Comparison of ENCODE assay signal across 2 cellular contexts in the genomic region with DNA sequence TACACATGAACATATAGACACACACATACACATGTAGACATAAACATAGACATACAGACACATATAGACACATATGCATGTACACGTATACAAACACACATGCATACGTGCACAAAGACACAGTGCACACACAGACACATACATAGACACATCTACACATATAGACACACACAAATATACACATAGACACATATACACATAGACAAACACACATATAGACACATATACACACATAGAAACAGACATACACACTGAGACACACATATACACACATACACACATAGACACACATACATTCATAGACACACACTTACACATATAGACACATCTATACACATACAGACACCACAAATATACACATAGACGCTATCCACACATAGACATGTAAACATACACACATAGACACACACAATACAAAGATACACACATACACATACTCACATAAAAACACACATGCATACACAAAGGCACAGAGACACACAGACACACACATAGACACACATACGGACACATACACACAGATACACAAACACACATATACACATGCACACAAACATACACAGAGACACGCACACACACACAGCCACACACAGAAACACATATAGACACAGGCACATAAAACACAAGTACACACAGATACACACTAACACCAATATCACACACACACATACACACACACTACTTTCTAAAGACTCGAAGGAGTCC.
TF ChIP-seq lines count a peak whose summit lies in the region.

No MANE protein-coding gene starts in this region.

TF ChIP-seq in A549, 52 proteins besides CTCF, POLR2A, EP300 and RAD21:
- TF ChIP-seq, protein P1, sequence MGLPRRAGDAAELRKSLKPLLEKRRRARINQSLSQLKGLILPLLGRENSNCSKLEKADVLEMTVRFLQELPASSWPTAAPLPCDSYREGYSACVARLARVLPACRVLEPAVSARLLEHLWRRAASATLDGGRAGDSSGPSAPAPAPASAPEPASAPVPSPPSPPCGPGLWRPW (IDR thresholded peaks at IDR 0.05) = no peak
- TF ChIP-seq TFCP2L1 (CRISPR knock-in tag; IDR thresholded peaks at IDR 0.05) (no peak), RCOR1 (IDR thresholded peaks at IDR 0.05; ENCODE audit: low read depth, low read length) (no peak), KDM5A (IDR thresholded peaks at IDR 0.05) (no peak), ZSCAN20 (CRISPR knock-in tag; IDR thresholded peaks at IDR 0.05) (no peak), FOSL2 (IDR thresholded peaks at IDR 0.05) (no peak), FOSL2 (CRISPR knock-in tag; IDR thresholded peaks at IDR 0.05) (no peak), NPAS2 (CRISPR knock-in tag; IDR thresholded peaks at IDR 0.05; ENCODE audit: borderline replicate concordance) (no peak), HEYL (CRISPR knock-in tag; IDR thresholded peaks at IDR 0.05) (no peak)
- TF ChIP-seq, protein P2, sequence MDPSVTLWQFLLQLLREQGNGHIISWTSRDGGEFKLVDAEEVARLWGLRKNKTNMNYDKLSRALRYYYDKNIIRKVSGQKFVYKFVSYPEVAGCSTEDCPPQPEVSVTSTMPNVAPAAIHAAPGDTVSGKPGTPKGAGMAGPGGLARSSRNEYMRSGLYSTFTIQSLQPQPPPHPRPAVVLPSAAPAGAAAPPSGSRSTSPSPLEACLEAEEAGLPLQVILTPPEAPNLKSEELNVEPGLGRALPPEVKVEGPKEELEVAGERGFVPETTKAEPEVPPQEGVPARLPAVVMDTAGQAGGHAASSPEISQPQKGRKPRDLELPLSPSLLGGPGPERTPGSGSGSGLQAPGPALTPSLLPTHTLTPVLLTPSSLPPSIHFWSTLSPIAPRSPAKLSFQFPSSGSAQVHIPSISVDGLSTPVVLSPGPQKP (IDR thresholded peaks at IDR 0.05; ENCODE audit: low read depth, low read length) = no peak
- TF ChIP-seq, protein P3, sequence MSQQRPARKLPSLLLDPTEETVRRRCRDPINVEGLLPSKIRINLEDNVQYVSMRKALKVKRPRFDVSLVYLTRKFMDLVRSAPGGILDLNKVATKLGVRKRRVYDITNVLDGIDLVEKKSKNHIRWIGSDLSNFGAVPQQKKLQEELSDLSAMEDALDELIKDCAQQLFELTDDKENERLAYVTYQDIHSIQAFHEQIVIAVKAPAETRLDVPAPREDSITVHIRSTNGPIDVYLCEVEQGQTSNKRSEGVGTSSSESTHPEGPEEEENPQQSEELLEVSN (IDR thresholded peaks at IDR 0.05; ENCODE audit: borderline replicate concordance, low read depth) = no peak

TF ChIP-seq in HEK293, 187 proteins besides CTCF, POLR2A, EP300 and RAD21:
- TF ChIP-seq ZNF239 (tag by site-specific recombination; IDR thresholded peaks at IDR 0.05) (peak; percentile 77; the same call in 1 of the 2 replicates), ZNF670 (tag by site-specific recombination; IDR thresholded peaks at IDR 0.05; ENCODE audit: low read depth) (peak; percentile 32; the same call in 1 of the 2 replicates), ZNF561 (tag by site-specific recombination; IDR thresholded peaks at IDR 0.05; ENCODE audit: borderline replicate concordance) (no peak), ZNF544 (tag by site-specific recombination; IDR thresholded peaks at IDR 0.05) (peak; percentile 72), ZNF341 (tag by site-specific recombination; IDR thresholded peaks at IDR 0.05; ENCODE audit: low read depth) (no peak), ZNF571 (tag by site-specific recombination; IDR thresholded peaks at IDR 0.05) (0 out of 2 replicates have a peak, but pooled peaks have one; percentile 30), ZBTB20 (tag by site-specific recombination; IDR thresholded peaks at IDR 0.05) (0 out of 2 replicates have a peak, but pooled peaks have one; percentile 26), ZNF777 (tag by site-specific recombination; IDR thresholded peaks at IDR 0.05; ENCODE audit: borderline replicate concordance) (peak; percentile 10; the same call in 1 of the 2 replicates), ZNF621 (tag by site-specific recombination; IDR thresholded peaks at IDR 0.05) (peak; percentile 66; the same call in 1 of the 2 replicates), OVOL3 (tag by site-specific recombination; IDR thresholded peaks at IDR 0.05) (peak; percentile 11; the same call in 1 of the 2 replicates), REPIN1 (tag by site-specific recombination; IDR thresholded peaks at IDR 0.05; ENCODE audit: low read depth) (no peak), OSR2 (tag by site-specific recombination; IDR thresholded peaks at IDR 0.05) (no peak), ZXDB (tag by site-specific recombination; IDR thresholded peaks at IDR 0.05) (no peak), ZNF521 (tag by site-specific recombination; IDR thresholded peaks at IDR 0.05) (peak; percentile 4), ZNF785 (tag by site-specific recombination; IDR thresholded peaks at IDR 0.05) (0 out of 2 replicates have a peak, but pooled peaks have one; percentile 38), SALL2 (tag by site-specific recombination; IDR thresholded peaks at IDR 0.05; ENCODE audit: borderline replicate concordance) (0 out of 2 replicates have a peak, but pooled peaks have one; percentile 24), ZNF114 (tag by site-specific recombination; IDR thresholded peaks at IDR 0.05) (0 out of 2 replicates have a peak, but pooled peaks have one; percentile 23), ZNF660 (tag by site-specific recombination; IDR thresholded peaks at IDR 0.05) (no peak), ZNF174 (tag by site-specific recombination; IDR thresholded peaks at IDR 0.05) (no peak), ZNF169 (tag by site-specific recombination; IDR thresholded peaks at IDR 0.05) (no peak), ZNF16 (tag by site-specific recombination; IDR thresholded peaks at IDR 0.05; ENCODE audit: low read depth) (no peak), ZNF274 (IDR thresholded peaks at IDR 0.05; ENCODE audit: low read length) (no peak), ZNF274 (tag by site-specific recombination; IDR thresholded peaks at IDR 0.05; ENCODE audit: borderline replicate concordance) (peak; percentile 73), ZNF530 (tag by site-specific recombination; IDR thresholded peaks at IDR 0.05; ENCODE audit: low read depth) (0 out of 2 replicates have a peak, but pooled peaks have one; percentile 66)
- TF ChIP-seq, protein P4, sequence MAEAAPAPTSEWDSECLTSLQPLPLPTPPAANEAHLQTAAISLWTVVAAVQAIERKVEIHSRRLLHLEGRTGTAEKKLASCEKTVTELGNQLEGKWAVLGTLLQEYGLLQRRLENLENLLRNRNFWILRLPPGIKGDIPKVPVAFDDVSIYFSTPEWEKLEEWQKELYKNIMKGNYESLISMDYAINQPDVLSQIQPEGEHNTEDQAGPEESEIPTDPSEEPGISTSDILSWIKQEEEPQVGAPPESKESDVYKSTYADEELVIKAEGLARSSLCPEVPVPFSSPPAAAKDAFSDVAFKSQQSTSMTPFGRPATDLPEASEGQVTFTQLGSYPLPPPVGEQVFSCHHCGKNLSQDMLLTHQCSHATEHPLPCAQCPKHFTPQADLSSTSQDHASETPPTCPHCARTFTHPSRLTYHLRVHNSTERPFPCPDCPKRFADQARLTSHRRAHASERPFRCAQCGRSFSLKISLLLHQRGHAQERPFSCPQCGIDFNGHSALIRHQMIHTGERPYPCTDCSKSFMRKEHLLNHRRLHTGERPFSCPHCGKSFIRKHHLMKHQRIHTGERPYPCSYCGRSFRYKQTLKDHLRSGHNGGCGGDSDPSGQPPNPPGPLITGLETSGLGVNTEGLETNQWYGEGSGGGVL (tag by site-specific recombination; IDR thresholded peaks at IDR 0.05) = no peak
- TF ChIP-seq, protein P5, sequence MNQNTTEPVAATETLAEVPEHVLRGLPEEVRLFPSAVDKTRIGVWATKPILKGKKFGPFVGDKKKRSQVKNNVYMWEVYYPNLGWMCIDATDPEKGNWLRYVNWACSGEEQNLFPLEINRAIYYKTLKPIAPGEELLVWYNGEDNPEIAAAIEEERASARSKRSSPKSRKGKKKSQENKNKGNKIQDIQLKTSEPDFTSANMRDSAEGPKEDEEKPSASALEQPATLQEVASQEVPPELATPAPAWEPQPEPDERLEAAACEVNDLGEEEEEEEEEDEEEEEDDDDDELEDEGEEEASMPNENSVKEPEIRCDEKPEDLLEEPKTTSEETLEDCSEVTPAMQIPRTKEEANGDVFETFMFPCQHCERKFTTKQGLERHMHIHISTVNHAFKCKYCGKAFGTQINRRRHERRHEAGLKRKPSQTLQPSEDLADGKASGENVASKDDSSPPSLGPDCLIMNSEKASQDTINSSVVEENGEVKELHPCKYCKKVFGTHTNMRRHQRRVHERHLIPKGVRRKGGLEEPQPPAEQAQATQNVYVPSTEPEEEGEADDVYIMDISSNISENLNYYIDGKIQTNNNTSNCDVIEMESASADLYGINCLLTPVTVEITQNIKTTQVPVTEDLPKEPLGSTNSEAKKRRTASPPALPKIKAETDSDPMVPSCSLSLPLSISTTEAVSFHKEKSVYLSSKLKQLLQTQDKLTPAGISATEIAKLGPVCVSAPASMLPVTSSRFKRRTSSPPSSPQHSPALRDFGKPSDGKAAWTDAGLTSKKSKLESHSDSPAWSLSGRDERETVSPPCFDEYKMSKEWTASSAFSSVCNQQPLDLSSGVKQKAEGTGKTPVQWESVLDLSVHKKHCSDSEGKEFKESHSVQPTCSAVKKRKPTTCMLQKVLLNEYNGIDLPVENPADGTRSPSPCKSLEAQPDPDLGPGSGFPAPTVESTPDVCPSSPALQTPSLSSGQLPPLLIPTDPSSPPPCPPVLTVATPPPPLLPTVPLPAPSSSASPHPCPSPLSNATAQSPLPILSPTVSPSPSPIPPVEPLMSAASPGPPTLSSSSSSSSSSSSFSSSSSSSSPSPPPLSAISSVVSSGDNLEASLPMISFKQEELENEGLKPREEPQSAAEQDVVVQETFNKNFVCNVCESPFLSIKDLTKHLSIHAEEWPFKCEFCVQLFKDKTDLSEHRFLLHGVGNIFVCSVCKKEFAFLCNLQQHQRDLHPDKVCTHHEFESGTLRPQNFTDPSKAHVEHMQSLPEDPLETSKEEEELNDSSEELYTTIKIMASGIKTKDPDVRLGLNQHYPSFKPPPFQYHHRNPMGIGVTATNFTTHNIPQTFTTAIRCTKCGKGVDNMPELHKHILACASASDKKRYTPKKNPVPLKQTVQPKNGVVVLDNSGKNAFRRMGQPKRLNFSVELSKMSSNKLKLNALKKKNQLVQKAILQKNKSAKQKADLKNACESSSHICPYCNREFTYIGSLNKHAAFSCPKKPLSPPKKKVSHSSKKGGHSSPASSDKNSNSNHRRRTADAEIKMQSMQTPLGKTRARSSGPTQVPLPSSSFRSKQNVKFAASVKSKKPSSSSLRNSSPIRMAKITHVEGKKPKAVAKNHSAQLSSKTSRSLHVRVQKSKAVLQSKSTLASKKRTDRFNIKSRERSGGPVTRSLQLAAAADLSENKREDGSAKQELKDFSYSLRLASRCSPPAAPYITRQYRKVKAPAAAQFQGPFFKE (tag by site-specific recombination; IDR thresholded peaks at IDR 0.05; ENCODE audit: borderline replicate concordance) = no peak
- TF ChIP-seq, protein P6, sequence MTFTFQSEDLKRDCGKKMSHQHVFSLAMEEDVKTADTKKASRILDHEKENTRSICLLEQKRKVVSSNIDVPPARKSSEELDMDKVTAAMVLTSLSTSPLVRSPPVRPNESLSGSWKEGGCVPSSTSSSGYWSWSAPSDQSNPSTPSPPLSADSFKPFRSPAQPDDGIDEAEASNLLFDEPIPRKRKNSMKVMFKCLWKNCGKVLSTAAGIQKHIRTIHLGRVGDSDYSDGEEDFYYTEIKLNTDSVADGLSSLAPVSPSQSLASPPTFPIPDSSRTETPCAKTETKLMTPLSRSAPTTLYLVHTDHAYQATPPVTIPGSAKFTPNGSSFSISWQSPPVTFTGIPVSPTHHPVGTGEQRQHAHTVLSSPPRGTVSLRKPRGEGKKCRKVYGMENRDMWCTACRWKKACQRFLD (tag by site-specific recombination; IDR thresholded peaks at IDR 0.05) = 0 out of 2 replicates have a peak, but pooled peaks have one; percentile 29
- TF ChIP-seq, protein P7, sequence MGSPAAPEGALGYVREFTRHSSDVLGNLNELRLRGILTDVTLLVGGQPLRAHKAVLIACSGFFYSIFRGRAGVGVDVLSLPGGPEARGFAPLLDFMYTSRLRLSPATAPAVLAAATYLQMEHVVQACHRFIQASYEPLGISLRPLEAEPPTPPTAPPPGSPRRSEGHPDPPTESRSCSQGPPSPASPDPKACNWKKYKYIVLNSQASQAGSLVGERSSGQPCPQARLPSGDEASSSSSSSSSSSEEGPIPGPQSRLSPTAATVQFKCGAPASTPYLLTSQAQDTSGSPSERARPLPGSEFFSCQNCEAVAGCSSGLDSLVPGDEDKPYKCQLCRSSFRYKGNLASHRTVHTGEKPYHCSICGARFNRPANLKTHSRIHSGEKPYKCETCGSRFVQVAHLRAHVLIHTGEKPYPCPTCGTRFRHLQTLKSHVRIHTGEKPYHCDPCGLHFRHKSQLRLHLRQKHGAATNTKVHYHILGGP (tag by site-specific recombination; IDR thresholded peaks at IDR 0.05) = 0 out of 2 replicates have a peak, but pooled peaks have one; percentile 25
- TF ChIP-seq, protein P8, sequence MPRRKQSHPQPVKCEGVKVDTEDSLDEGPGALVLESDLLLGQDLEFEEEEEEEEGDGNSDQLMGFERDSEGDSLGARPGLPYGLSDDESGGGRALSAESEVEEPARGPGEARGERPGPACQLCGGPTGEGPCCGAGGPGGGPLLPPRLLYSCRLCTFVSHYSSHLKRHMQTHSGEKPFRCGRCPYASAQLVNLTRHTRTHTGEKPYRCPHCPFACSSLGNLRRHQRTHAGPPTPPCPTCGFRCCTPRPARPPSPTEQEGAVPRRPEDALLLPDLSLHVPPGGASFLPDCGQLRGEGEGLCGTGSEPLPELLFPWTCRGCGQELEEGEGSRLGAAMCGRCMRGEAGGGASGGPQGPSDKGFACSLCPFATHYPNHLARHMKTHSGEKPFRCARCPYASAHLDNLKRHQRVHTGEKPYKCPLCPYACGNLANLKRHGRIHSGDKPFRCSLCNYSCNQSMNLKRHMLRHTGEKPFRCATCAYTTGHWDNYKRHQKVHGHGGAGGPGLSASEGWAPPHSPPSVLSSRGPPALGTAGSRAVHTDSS (tag by site-specific recombination; IDR thresholded peaks at IDR 0.05) = no peak
- TF ChIP-seq, protein P9, sequence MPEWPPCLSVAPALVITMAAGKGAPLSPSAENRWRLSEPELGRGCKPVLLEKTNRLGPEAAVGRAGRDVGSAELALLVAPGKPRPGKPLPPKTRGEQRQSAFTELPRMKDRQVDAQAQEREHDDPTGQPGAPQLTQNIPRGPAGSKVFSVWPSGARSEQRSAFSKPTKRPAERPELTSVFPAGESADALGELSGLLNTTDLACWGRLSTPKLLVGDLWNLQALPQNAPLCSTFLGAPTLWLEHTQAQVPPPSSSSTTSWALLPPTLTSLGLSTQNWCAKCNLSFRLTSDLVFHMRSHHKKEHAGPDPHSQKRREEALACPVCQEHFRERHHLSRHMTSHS (tag by site-specific recombination; IDR thresholded peaks at IDR 0.05) = peak; percentile 14; the same call in 1 of the 2 replicates
- TF ChIP-seq, protein P10, sequence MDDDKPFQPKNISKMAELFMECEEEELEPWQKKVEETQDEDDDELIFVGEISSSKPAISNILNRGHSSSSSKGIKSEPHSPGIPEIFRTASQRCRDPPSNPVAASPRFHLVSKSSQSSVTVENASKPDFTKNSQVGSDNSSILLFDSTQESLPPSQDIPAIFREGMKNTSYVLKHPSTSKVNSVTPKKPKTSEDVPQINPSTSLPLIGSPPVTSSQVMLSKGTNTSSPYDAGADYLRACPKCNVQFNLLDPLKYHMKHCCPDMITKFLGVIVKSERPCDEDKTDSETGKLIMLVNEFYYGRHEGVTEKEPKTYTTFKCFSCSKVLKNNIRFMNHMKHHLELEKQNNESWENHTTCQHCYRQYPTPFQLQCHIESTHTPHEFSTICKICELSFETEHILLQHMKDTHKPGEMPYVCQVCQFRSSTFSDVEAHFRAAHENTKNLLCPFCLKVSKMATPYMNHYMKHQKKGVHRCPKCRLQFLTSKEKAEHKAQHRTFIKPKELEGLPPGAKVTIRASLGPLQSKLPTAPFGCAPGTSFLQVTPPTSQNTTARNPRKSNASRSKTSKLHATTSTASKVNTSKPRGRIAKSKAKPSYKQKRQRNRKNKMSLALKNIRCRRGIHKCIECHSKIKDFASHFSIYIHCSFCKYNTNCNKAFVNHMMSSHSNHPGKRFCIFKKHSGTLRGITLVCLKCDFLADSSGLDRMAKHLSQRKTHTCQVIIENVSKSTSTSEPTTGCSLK (tag by site-specific recombination; IDR thresholded peaks at IDR 0.05) = 0 out of 2 replicates have a peak, but pooled peaks have one; percentile 91
TF ChIP-seq in HEK293: peak in this region for 18.
